ENCODE assay signal across 8 cellular contexts in genomic region chr19:1261863-1262686, GRCh38. TPM values are rescaled to one million over a fixed set of nuclear protein-coding genes. Genes with fewer than 3 reads are reported as not detected.
DNase-seq lines count a peak whose midpoint lies in the region; ATAC-seq, FAIRE-seq and TF ChIP-seq lines count a peak whose summit lies in the region.
"Had no signal": no experiment of that assay in that cellular context is flagged by ENCODE, and none has a peak within 500 bp of the region (broad histone marks: within the 10 kb centered on the region; RNA-seq: fewer than 3 reads in every experiment).

No MANE protein-coding gene starts in this region.

- H3K4me1 ChIP-seq in Peyer's patch (peaks cover 16 to 84% (median 70%) of the 10 kb centered on the region in 4 donors), upper lobe of left lung (peaks cover 78 to 94% (median 88%) of the 10 kb centered on the region in 4 donors)

- TF ChIP-seq POLR2A in GM19099 (IDR thresholded peaks at IDR 0.05; ENCODE audit: extremely low read depth, insufficient read length, low read depth) (peak; percentile 31), Peyer's patch (IDR thresholded peaks at IDR 0.05) (peak; percentile 67 to 70), upper lobe of left lung (IDR thresholded peaks at IDR 0.05) (peak in 2 of 4 donors; percentile 39 to 73), H54 (IDR thresholded peaks at IDR 0.05; ENCODE audit: low read depth, low read length) (no peak)

- no peaks in the 10 kb centered on the region for H3K9me3 Mint-ChIP-seq in dendritic cell treated with granulocyte-macrophage colony-stimulating factor and Interleukin-4, amounts not matched to agents 40 ng/mL and 50 ng/mL, for 4 days
- H3K9me3 Mint-ChIP-seq in mesothelial cell of epicardium: no peaks in the 10 kb centered on the region

- H3K27ac ChIP-seq in Peyer's patch: peak overlapping the region; percentile 98 to 100 (median 99)
- peak overlapping the region; percentile 91 to 100 (median 98) for H3K27ac ChIP-seq in upper lobe of left lung

- H3K9me3 ChIP-seq in Peyer's patch (no peaks in the 10 kb centered on the region), upper lobe of left lung (no peaks in the 10 kb centered on the region)

- intact Hi-C loops in dendritic cell treated with granulocyte-macrophage colony-stimulating factor and Interleukin-4, amounts not matched to agents 40 ng/mL and 50 ng/mL, for 4 days (cut with micrococcal nuclease): no loop called here

- H3K27ac Mint-ChIP-seq in dendritic cell treated with granulocyte-macrophage colony-stimulating factor and Interleukin-4, amounts not matched to agents 40 ng/mL and 50 ng/mL, for 4 days: peak overlapping the region; percentile 90
- peak overlapping the region; percentile 97 for H3K27ac Mint-ChIP-seq in mesothelial cell of epicardium

- peak in 1 of 2 donors; percentile 73 for ATAC-seq in upper lobe of left lung (ENCODE audit: low FRiP score in 2 of 2)
- no peak for ATAC-seq in HG02884 (IDR thresholded peaks at IDR 0.05; ENCODE audit: unreplicated experiment)

- H3K36me3 Mint-ChIP-seq in dendritic cell treated with granulocyte-macrophage colony-stimulating factor and Interleukin-4, amounts not matched to agents 40 ng/mL and 50 ng/mL, for 4 days (ENCODE audit: low read depth): peaks cover 23% of the 10 kb centered on the region
- H3K36me3 Mint-ChIP-seq in mesothelial cell of epicardium: peaks cover 7% of the 10 kb centered on the region

- peak in 1 of 4 donors; percentile 8 for TF ChIP-seq EP300 in upper lobe of left lung (IDR thresholded peaks at IDR 0.05)

- 21 to 24% methylated on average over 9 to 27 of the region's 28 CpGs for WGBS in upper lobe of left lung, 2 donors

- DNase-seq in Peyer's patch: peak; percentile 67 to 97 (median 94)
- no peak for DNase-seq in mesothelial cell of epicardium (ENCODE audit: low spot score in 2 of 2, unreplicated experiment in 2 of 2)
- DNase-seq in upper lobe of left lung: peak; percentile 93 to 96
- DNase-seq in H54 (ENCODE audit: insufficient read length, low spot score): no peak

- H3K36me3 ChIP-seq in Peyer's patch (peaks cover 0 to 11% (median 0%) of the 10 kb centered on the region in 3 donors), upper lobe of left lung (peaks cover 1 to 21% (median 15%) of the 10 kb centered on the region in 4 donors)

- peak overlapping the region; percentile 84 for H3K4me3 Mint-ChIP-seq in dendritic cell treated with granulocyte-macrophage colony-stimulating factor and Interleukin-4, amounts not matched to agents 40 ng/mL and 50 ng/mL, for 4 days
- H3K4me3 Mint-ChIP-seq in mesothelial cell of epicardium: peak overlapping the region; percentile 79

- FAIRE-seq in H54 (lab: Jason Lieb, UNC): no peak
- FAIRE-seq: colon had no signal

- H3K4me1 Mint-ChIP-seq in dendritic cell treated with granulocyte-macrophage colony-stimulating factor and Interleukin-4, amounts not matched to agents 40 ng/mL and 50 ng/mL, for 4 days (ENCODE audit: low read depth): peaks cover 86% of the 10 kb centered on the region
- H3K4me1 Mint-ChIP-seq in mesothelial cell of epicardium: peaks cover 44% of the 10 kb centered on the region

- TF ChIP-seq CTCF in Peyer's patch (IDR thresholded peaks at IDR 0.05) (no peak), mesothelial cell of epicardium (IDR thresholded peaks at IDR 0.05; ENCODE audit: unreplicated experiment) (no peak), upper lobe of left lung (IDR thresholded peaks at IDR 0.05) (no peak)

- H3K4me3 ChIP-seq in Peyer's patch (peak overlapping the region; percentile 53 to 76 (median 64)), upper lobe of left lung (peak overlapping the region; percentile 1 to 63 (median 58))

- H3K27me3 ChIP-seq in Peyer's patch (no peaks in the 10 kb centered on the region), upper lobe of left lung (no peaks in the 10 kb centered on the region)

- H3K27me3 Mint-ChIP-seq in dendritic cell treated with granulocyte-macrophage colony-stimulating factor and Interleukin-4, amounts not matched to agents 40 ng/mL and 50 ng/mL, for 4 days: peaks cover 3% of the 10 kb centered on the region
- peaks cover under 1% of the 10 kb centered on the region for H3K27me3 Mint-ChIP-seq in mesothelial cell of epicardium (ENCODE audit: low read depth)

RNA-seq across cellular contexts. Expression of gene CIRBP, which starts 7.1 kb away (rescaled TPM):
- total RNA-seq in Peyer's patch (100 to 1,000 TPM; 258 to 623 (median 458) TPM), mesothelial cell of epicardium (659 to 674 TPM (median 670 TPM) in 3 replicates), upper lobe of left lung (1,000 to 10,000 TPM in 1 of 6 donors, 100 to 1,000 TPM in 5; 326 to 1,348 (median 441) TPM)

RNA-seq across cellular contexts. Expression of gene FAM174C, which starts 13.3 kb away (rescaled TPM):
- 10 to 100 TPM; 39.6 to 87.7 (median 80.0) TPM for total RNA-seq in Peyer's patch
- total RNA-seq in mesothelial cell of epicardium: 24.4 to 25.8 TPM (median 25.5 TPM) in 3 replicates
- total RNA-seq in upper lobe of left lung: 10 to 100 TPM; 43.0 to 85.3 (median 59.6) TPM

RNA-seq across cellular contexts. Expression of gene MIDN, which starts 13.7 kb away (rescaled TPM):
- total RNA-seq in Peyer's patch (100 to 1,000 TPM in 1 of 4 donors, 10 to 100 TPM in 3; 34.7 to 205 (median 98.9) TPM), mesothelial cell of epicardium (168 to 177 TPM (median 172 TPM) in 3 replicates), upper lobe of left lung (100 to 1,000 TPM in 2 of 6 donors, 10 to 100 TPM in 4; 33.5 to 176 (median 75.9) TPM)

RNA-seq across cellular contexts. Expression of gene ATP5F1D, which starts 20.5 kb away (rescaled TPM):
- total RNA-seq in Peyer's patch (100 to 1,000 TPM in 3 of 4 donors, 10 to 100 TPM in 1; 88.3 to 299 (median 206) TPM), mesothelial cell of epicardium (105 to 115 TPM (median 108 TPM) in 3 replicates), upper lobe of left lung (100 to 1,000 TPM in 3 of 6 donors, 10 to 100 TPM in 3; 56.0 to 187 (median 113) TPM)

RNA-seq across cellular contexts. Expression of gene EFNA2, which starts 23.6 kb away (rescaled TPM):
- 10 to 100 TPM; 21.5 to 34.1 (median 32.3) TPM for total RNA-seq in Peyer's patch
- total RNA-seq in mesothelial cell of epicardium: 13.1 to 15.0 TPM (median 14.0 TPM) in 3 replicates
- total RNA-seq in upper lobe of left lung: not detected

Comparison
In these comparisons a context has a peak if more than half of its experiments do, and no peak if none do; other contexts are left out.
1. DNase-seq: peak in Peyer's patch (3 of 3) and upper lobe of left lung (2 of 2); none in mesothelial cell of epicardium (0 of 2) and H54 (single experiment).